Comparison of ENCODE assay signal across 1 cellular context in the genomic region with DNA sequence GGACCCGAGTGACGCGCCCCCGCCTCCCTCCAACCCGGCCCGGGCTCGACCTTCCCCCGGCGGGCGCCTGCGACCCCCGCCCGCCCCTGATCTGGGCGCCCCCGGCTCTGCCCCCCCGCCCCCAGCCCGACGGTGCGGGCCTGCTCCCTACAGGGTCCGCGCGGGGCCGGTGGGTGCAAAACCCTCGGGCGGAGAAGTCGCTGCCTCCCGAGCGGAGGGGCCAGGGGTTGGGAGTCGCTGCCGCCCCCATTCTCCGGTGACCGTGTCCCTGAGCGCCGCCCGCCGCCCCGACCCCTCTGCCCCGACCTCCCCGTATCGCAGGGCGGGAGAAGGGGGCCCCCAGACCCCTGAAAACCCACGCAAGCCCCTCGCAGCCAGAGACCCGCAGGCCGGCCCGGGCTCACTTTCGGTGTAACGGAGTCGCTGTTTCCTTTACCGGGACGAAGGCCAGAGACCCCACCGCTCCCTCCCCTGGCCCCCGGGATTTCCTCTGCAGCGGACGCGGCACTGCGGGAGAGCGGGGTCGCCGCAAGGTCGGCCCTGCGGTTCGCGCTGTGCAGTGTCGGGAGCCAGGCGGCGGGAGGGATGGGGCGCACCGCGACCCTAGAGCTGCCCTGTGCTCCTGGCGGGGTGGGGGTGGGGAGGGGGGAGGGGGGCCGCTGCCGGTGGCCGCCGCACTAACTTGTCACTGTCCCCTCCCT.
TF ChIP-seq lines count a peak whose summit lies in the region.

No MANE protein-coding gene starts in this region.

TF ChIP-seq in HEK293, 187 proteins besides CTCF, POLR2A, EP300 and RAD21 (continued from another document):
- TF ChIP-seq ZNF561 (tag by site-specific recombination; IDR thresholded peaks at IDR 0.05; ENCODE audit: borderline replicate concordance) = no peak
- TF ChIP-seq ZFP37 (tag by site-specific recombination; IDR thresholded peaks at IDR 0.05) = no peak
- TF ChIP-seq, protein P1, sequence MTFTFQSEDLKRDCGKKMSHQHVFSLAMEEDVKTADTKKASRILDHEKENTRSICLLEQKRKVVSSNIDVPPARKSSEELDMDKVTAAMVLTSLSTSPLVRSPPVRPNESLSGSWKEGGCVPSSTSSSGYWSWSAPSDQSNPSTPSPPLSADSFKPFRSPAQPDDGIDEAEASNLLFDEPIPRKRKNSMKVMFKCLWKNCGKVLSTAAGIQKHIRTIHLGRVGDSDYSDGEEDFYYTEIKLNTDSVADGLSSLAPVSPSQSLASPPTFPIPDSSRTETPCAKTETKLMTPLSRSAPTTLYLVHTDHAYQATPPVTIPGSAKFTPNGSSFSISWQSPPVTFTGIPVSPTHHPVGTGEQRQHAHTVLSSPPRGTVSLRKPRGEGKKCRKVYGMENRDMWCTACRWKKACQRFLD (tag by site-specific recombination; IDR thresholded peaks at IDR 0.05) = no peak
- TF ChIP-seq ZNF169 (tag by site-specific recombination; IDR thresholded peaks at IDR 0.05) = no peak
- TF ChIP-seq, protein P2, sequence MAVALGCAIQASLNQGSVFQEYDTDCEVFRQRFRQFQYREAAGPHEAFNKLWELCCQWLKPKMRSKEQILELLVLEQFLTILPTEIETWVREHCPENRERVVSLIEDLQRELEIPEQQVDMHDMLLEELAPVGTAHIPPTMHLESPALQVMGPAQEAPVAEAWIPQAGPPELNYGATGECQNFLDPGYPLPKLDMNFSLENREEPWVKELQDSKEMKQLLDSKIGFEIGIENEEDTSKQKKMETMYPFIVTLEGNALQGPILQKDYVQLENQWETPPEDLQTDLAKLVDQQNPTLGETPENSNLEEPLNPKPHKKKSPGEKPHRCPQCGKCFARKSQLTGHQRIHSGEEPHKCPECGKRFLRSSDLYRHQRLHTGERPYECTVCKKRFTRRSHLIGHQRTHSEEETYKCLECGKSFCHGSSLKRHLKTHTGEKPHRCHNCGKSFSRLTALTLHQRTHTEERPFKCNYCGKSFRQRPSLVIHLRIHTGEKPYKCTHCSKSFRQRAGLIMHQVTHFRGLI (tag by site-specific recombination; IDR thresholded peaks at IDR 0.05) = no peak
- TF ChIP-seq, protein P3, sequence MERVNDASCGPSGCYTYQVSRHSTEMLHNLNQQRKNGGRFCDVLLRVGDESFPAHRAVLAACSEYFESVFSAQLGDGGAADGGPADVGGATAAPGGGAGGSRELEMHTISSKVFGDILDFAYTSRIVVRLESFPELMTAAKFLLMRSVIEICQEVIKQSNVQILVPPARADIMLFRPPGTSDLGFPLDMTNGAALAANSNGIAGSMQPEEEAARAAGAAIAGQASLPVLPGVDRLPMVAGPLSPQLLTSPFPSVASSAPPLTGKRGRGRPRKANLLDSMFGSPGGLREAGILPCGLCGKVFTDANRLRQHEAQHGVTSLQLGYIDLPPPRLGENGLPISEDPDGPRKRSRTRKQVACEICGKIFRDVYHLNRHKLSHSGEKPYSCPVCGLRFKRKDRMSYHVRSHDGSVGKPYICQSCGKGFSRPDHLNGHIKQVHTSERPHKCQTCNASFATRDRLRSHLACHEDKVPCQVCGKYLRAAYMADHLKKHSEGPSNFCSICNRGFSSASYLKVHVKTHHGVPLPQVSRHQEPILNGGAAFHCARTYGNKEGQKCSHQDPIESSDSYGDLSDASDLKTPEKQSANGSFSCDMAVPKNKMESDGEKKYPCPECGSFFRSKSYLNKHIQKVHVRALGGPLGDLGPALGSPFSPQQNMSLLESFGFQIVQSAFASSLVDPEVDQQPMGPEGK (tag by site-specific recombination; IDR thresholded peaks at IDR 0.05) = peak; percentile 64; the same call in 1 of the 2 replicates
- TF ChIP-seq, protein P4, sequence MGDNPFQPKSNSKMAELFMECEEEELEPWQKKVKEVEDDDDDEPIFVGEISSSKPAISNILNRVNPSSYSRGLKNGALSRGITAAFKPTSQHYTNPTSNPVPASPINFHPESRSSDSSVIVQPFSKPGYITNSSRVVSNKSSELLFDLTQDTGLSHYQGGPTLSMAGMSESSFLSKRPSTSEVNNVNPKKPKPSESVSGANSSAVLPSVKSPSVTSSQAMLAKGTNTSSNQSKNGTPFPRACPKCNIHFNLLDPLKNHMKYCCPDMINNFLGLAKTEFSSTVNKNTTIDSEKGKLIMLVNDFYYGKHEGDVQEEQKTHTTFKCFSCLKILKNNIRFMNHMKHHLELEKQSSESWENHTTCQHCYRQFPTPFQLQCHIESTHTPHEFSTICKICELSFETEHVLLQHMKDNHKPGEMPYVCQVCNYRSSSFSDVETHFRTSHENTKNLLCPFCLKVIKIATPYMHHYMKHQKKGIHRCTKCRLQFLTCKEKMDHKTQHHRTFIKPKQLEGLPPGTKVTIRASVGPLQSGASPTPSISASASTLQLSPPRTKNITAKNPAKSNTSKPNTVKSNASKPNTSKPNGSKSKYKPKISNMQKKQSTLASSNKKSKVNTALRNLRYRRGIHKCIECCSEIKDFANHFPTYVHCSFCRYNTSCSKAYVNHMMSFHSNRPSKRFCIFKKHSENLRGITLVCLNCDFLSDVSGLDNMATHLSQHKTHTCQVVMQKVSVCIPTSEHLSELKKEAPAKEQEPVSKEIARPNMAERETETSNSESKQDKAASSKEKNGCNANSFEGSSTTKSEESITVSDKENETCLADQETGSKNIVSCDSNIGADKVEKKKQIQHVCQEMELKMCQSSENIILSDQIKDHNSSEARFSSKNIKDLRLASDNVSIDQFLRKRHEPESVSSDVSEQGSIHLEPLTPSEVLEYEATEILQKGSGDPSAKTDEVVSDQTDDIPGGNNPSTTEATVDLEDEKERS (tag by site-specific recombination; IDR thresholded peaks at IDR 0.05) = no peak
- no peak for TF ChIP-seq KLF8 (tag by site-specific recombination; IDR thresholded peaks at IDR 0.05)
- no peak for TF ChIP-seq GFI1B (tag by site-specific recombination; IDR thresholded peaks at IDR 0.05)
- TF ChIP-seq ZBTB17 (tag by site-specific recombination; IDR thresholded peaks at IDR 0.05) = no peak
- no peak for TF ChIP-seq YY1 (tag by site-specific recombination; IDR thresholded peaks at IDR 0.05)
- TF ChIP-seq SP7 (tag by site-specific recombination; IDR thresholded peaks at IDR 0.05) = 0 out of 2 replicates have a peak, but pooled peaks have one; percentile 33
- no peak for TF ChIP-seq OVOL3 (tag by site-specific recombination; IDR thresholded peaks at IDR 0.05)
- TF ChIP-seq ZNF596 (tag by site-specific recombination; IDR thresholded peaks at IDR 0.05) = no peak
- no peak for TF ChIP-seq HOXA7 (CRISPR knock-in tag; IDR thresholded peaks at IDR 0.05; ENCODE audit: borderline replicate concordance)
- TF ChIP-seq ZNF146 (tag by site-specific recombination; IDR thresholded peaks at IDR 0.05) = no peak
